Comparison of ENCODE assay signal across 10 cellular contexts in genomic region chr9:121895836-121896544, GRCh38.
DNase-seq lines count a peak whose midpoint lies in the region; ATAC-seq lines count a peak whose summit lies in the region.
"Had no signal": no experiment of that assay in that cellular context is flagged by ENCODE, and none has a peak within 500 bp of the region (broad histone marks: within the 10 kb centered on the region; RNA-seq: fewer than 3 reads in every experiment).

No MANE protein-coding gene starts in this region.

- intact Hi-C loops in Right ventricle myocardium superior (cut with DNase I) (no loop called here), cardiac septum (cut with DNase I) (no loop called here)

- peak; percentile 79 for ATAC-seq in Right ventricle myocardium superior (ENCODE audit: poor library complexity)
- ATAC-seq in left lobe of liver: peak; percentile 87
- ATAC-seq in HG03159 (IDR thresholded peaks at IDR 0.05; ENCODE audit: unreplicated experiment): no peak

- no peak for DNase-seq in Right ventricle myocardium superior
- DNase-seq in cardiac septum (ENCODE audit: low spot score): no peak
- peak; percentile 79 for DNase-seq in astrocyte of the hippocampus (ENCODE audit: low read depth, low spot score)
- peak; percentile 60 for DNase-seq in left lobe of liver (ENCODE audit: low spot score)
- DNase-seq in hippocampal formation (lab: John Stamatoyannopoulos, UW): no peak
- no peak for DNase-seq in NCI-H128 (lab: John Stamatoyannopoulos, UW; ENCODE audit: unreplicated experiment)
- DNase-seq in NOMO-1 (lab: John Stamatoyannopoulos, UW; ENCODE audit: unreplicated experiment in 2 of 2): no peak
- DNase-seq: activated CD4-positive, alpha-beta T cell treated with anti-CD3 and anti-CD28 coated beads for 48 hours; retina had no signal

Comparison
In these comparisons a context has a peak if more than half of its experiments do, and no peak if none do; other contexts are left out.
1. DNase-seq: peak in astrocyte of the hippocampus (single experiment) and left lobe of liver (single experiment); none in Right ventricle myocardium superior (single experiment), cardiac septum (single experiment), hippocampal formation (0 of 2), NCI-H128 (single experiment) and NOMO-1 (0 of 2).